ENCODE assay signal across 7 cellular contexts in genomic region chr4:76982638-76983579, GRCh38. TPM values are rescaled to one million over a fixed set of nuclear protein-coding genes. Genes with fewer than 3 reads are reported as not detected.
DNase-seq lines count a peak whose midpoint lies in the region; ATAC-seq and TF ChIP-seq lines count a peak whose summit lies in the region.

No MANE protein-coding gene starts in this region.

- peaks cover 45% of the 10 kb centered on the region for H3K79me2 ChIP-seq in KMS-11 (ENCODE audit: insufficient read depth, low read depth)

- ATAC-seq in HG02981 (IDR thresholded peaks at IDR 0.05; ENCODE audit: unreplicated experiment), result no peak

- H3K27ac Mint-ChIP-seq in brain, result peak overlapping the region; percentile 54 to 89 (median 68)
- no peak overlapping the region for H3K27ac Mint-ChIP-seq in neural crest cell (ENCODE audit: unreplicated experiment)

- no peaks in the 10 kb centered on the region for H3K27me3 ChIP-seq in KMS-11 (ENCODE audit: insufficient read depth, low read depth)

- no peak overlapping the region; the same call in 1 of the 2 replicates for H3K9ac ChIP-seq in KMS-11

- peak; percentile 43 for DNase-seq in EL
- no peak for DNase-seq in neural crest cell (ENCODE audit: low read depth, low spot score)
- DNase-seq in NCI-H2171 (lab: John Stamatoyannopoulos, UW), result no peak
- DNase-seq in inferior parietal cortex (ENCODE audit: extremely low spot score), result no peak

- H3K36me3 ChIP-seq in KMS-11 (ENCODE audit: insufficient read depth), result no peaks in the 10 kb centered on the region

- H3K4me1 ChIP-seq in KMS-11 (ENCODE audit: low read depth, poor library complexity, severe bottlenecking), result peaks cover 69% of the 10 kb centered on the region

- TF ChIP-seq CTCF in KMS-11 (conservative IDR thresholded peaks at IDR 0.05; ENCODE audit: low read depth, low read length), result peak; percentile 52
- peak in 1 of 2 experiments; percentile 39 for TF ChIP-seq CTCF in brain (conservative IDR thresholded peaks at IDR 0.05)
- peak; percentile 39 for TF ChIP-seq CTCF in neural crest cell (conservative IDR thresholded peaks at IDR 0.05)

- no peaks in the 10 kb centered on the region for H3K9me3 Mint-ChIP-seq in brain
- no peaks in the 10 kb centered on the region for H3K9me3 Mint-ChIP-seq in neural crest cell

- no peak overlapping the region for H3K4me3 ChIP-seq in KMS-11 (IDR thresholded peaks at IDR 0.05; ENCODE audit: insufficient read depth, low read depth, low read length)

- H3K4me3 Mint-ChIP-seq in brain (peak overlapping the region in 3 of 5 experiments; percentile 5 to 48 (median 27)), neural crest cell (no peak overlapping the region)

- peak overlapping the region; percentile 95 for H3K4me2 ChIP-seq in KMS-11

- H3K4me1 Mint-ChIP-seq in brain, result peaks cover 100% of the 10 kb centered on the region
- peaks cover 76% of the 10 kb centered on the region for H3K4me1 Mint-ChIP-seq in neural crest cell

- no peaks in the 10 kb centered on the region for H4K20me1 ChIP-seq in KMS-11 (ENCODE audit: insufficient read depth)

- no peaks in the 10 kb centered on the region for H3K27me3 Mint-ChIP-seq in brain
- no peaks in the 10 kb centered on the region for H3K27me3 Mint-ChIP-seq in neural crest cell (ENCODE audit: low read depth)

- peaks cover 27% of the 10 kb centered on the region for H3K36me3 Mint-ChIP-seq in brain
- peaks cover 3% of the 10 kb centered on the region for H3K36me3 Mint-ChIP-seq in neural crest cell (ENCODE audit: low read depth)

- no peak overlapping the region for H2AFZ ChIP-seq in KMS-11 (ENCODE audit: low read depth)

- peak overlapping the region; percentile 49 for H3K27ac ChIP-seq in KMS-11

RNA-seq across cellular contexts. Expression of gene SEPTIN11, which starts 33.4 kb away (rescaled TPM):
- 35.8 TPM for polyA plus RNA-seq in brain (ENCODE audit: insufficient read depth, low read depth, low replicate concordance)
- 187 and 192 TPM in 2 replicates for total RNA-seq in neural crest cell
